8 cellular contexts compared by ENCODE assay signal in genomic region chr11:111694851-111695250, GRCh38.
DNase-seq lines count a peak whose midpoint lies in the region; ATAC-seq, FAIRE-seq and TF ChIP-seq lines count a peak whose summit lies in the region.

No MANE protein-coding gene starts in this region.

- FAIRE-seq in GM12892 (lab: Jason Lieb, UNC), result peak; percentile 96
- FAIRE-seq in RCC 7860 (lab: Jason Lieb, UNC), result no peak

- POLR2A ChIA-PET in OCI-LY7 (lab: Charles Lee), result interaction anchor here (0.6 to 3.5 kb wide), 14 partner anchors 9 to 532 kb away, joined by 3 to 16 read pairs (median 5); partner anchors contain the start of genes POU2AF1 and PPP2R1B

- peak overlapping the region; percentile 94 for H3K27ac ChIP-seq in OCI-LY7 (ENCODE audit: low read depth, low read length, poor library complexity, severe bottlenecking)

- H3K9me3 ChIP-seq in OCI-LY7 (ENCODE audit: low read length), result no peaks in the 10 kb centered on the region

- DNase-seq in GM12892 (ENCODE audit: insufficient read length) (no peak), OCI-LY7 (ENCODE audit: low spot score) (peak; percentile 58), foreskin melanocyte (peak; percentile 97), sciatic nerve (ENCODE audit: low spot score) (no peak), RCC 7860 (ENCODE audit: low spot score) (no peak)

- H3K36me3 ChIP-seq in OCI-LY7 (ENCODE audit: insufficient read depth, low read length), result peaks cover 16% of the 10 kb centered on the region

- no peak for TF ChIP-seq POLR2A in GM12892 (IDR thresholded peaks at IDR 0.05; ENCODE audit: low read depth, low read length)

- H4K20me1 ChIP-seq in OCI-LY7 (ENCODE audit: insufficient read depth, low read length), result no peaks in the 10 kb centered on the region

- H2AFZ ChIP-seq in OCI-LY7 (ENCODE audit: low read length), result 0 out of 2 replicates have a peak overlapping the region, but pooled peaks have one; percentile 0

- TF ChIP-seq CTCF in OCI-LY7 (conservative IDR thresholded peaks at IDR 0.05; ENCODE audit: low read length), result no peak

- H3K4me2 ChIP-seq in OCI-LY7 (ENCODE audit: low read length), result peak overlapping the region; percentile 65

- H3K79me2 ChIP-seq in OCI-LY7 (ENCODE audit: insufficient read depth, low read depth, low read length), result peaks cover 18% of the 10 kb centered on the region; the same call in 1 of the 2 replicates

- no peaks in the 10 kb centered on the region for H3K9me2 ChIP-seq in OCI-LY7 (ENCODE audit: insufficient read depth, low read length)

- peak overlapping the region; percentile 33 for H3K4me3 ChIP-seq in OCI-LY7 (ENCODE audit: low read depth, low read length, poor library complexity, severe bottlenecking)

- no TSS peak for BruUV-seq in OCI-LY7 (replicated peaks; lab: Mats Ljungman, UMichigan)

- ATAC-seq in sciatic nerve (peak; percentile 87), HG03442 (IDR thresholded peaks at IDR 0.05; ENCODE audit: unreplicated experiment) (no peak), GM21723 (IDR thresholded peaks at IDR 0.05; ENCODE audit: unreplicated experiment) (no peak), HG03108 (IDR thresholded peaks at IDR 0.05; ENCODE audit: unreplicated experiment) (no peak)

- H3K4me1 ChIP-seq in OCI-LY7 (ENCODE audit: insufficient read depth, low read length, poor library complexity, severe bottlenecking), result peaks cover 68% of the 10 kb centered on the region

- intact Hi-C loops in OCI-LY7 (cut with micrococcal nuclease; ENCODE audit: unreplicated experiment), result loop anchor here (5.0 kb wide), 1 partner anchor 82 kb away; no protein-coding TSS in a partner anchor
- intact Hi-C loops in sciatic nerve (cut with DNase I), result no loop called here

- CTCF ChIA-PET in OCI-LY7 (lab: Charles Lee; ENCODE audit: unreplicated experiment), result no interaction called here

Comparison
In these comparisons a context has a peak if more than half of its experiments do, and no peak if none do; other contexts are left out.
1. DNase-seq: peak in OCI-LY7 (single experiment) and foreskin melanocyte (single experiment); none in GM12892 (single experiment), sciatic nerve (single experiment) and RCC 7860 (single experiment).